9 cellular contexts compared by ENCODE assay signal in genomic region chr1:221740941-221741363, GRCh38. TPM values are rescaled to one million over a fixed set of nuclear protein-coding genes. Genes with fewer than 3 reads are reported as not detected.
A peak's percentile ranks its signal among the peaks of the same experiment; 100 is the strongest.
DNase-seq lines count a peak whose midpoint lies in the region; ATAC-seq and TF ChIP-seq lines count a peak whose summit lies in the region.
"Had no signal": no experiment of that assay in that cellular context is flagged by ENCODE, and none has a peak within 500 bp of the region (broad histone marks: within the 10 kb centered on the region; RNA-seq: fewer than 3 reads in every experiment).

No MANE protein-coding gene starts in this region.

- no peaks in the 10 kb centered on the region for H4K20me1 ChIP-seq in OCI-LY7 (ENCODE audit: insufficient read depth, low read length)

- H3K4me1 Mint-ChIP-seq in naive B cell = peaks cover 12 to 30% (median 21%) of the 10 kb centered on the region in 3 donors

- H3K36me3 Mint-ChIP-seq in naive B cell = peaks cover 12 to 17% of the 10 kb centered on the region in 2 donors

- H3K9me2 ChIP-seq in OCI-LY7 (ENCODE audit: insufficient read depth, low read length) = no peaks in the 10 kb centered on the region

- H3K4me3 Mint-ChIP-seq in naive B cell = no peak overlapping the region
- H3K4me3 Mint-ChIP-seq: T-helper 1 cell treated with Interleukin-12 subunit alpha and Interleukin-12 subunit beta and Interleukin-4 antibody, amounts not matched to agents 30 μg/mL and 1 μg/mL, for 36 hours had no signal

- H3K27ac Mint-ChIP-seq in naive B cell = no peak overlapping the region
- H3K27ac Mint-ChIP-seq: T-helper 1 cell treated with Interleukin-12 subunit alpha and Interleukin-12 subunit beta and Interleukin-4 antibody, amounts not matched to agents 30 μg/mL and 1 μg/mL, for 36 hours had no signal

- no peaks in the 10 kb centered on the region for H3K27me3 Mint-ChIP-seq in naive B cell

- peak overlapping the region; percentile 78; the same call in 1 of the 2 replicates for H2AFZ ChIP-seq in OCI-LY7 (ENCODE audit: low read length)

- peak; percentile 1 for DNase-seq in OCI-LY7 (ENCODE audit: low spot score)
- DNase-seq in choroid plexus epithelial cell (ENCODE audit: low read depth) = no peak
- peak; percentile 14 for DNase-seq in naive B cell
- no peak for DNase-seq in islet precursor cell
- DNase-seq in NCI-H510A (lab: John Stamatoyannopoulos, UW) = no peak
- DNase-seq in posterior vena cava (ENCODE audit: low spot score) = no peak

- no peaks in the 10 kb centered on the region for H3K9me3 Mint-ChIP-seq in naive B cell
- H3K9me3 Mint-ChIP-seq: T-helper 1 cell treated with Interleukin-12 subunit alpha and Interleukin-12 subunit beta and Interleukin-4 antibody, amounts not matched to agents 30 μg/mL and 1 μg/mL, for 36 hours had no signal

- H3K36me3 ChIP-seq in ES-I3 (ENCODE audit: insufficient read depth, low read length) (peaks cover 2% of the 10 kb centered on the region; the same call in 1 of the 2 replicates), OCI-LY7 (ENCODE audit: insufficient read depth, low read length) (no peaks in the 10 kb centered on the region)

- no peaks in the 10 kb centered on the region for H3K79me2 ChIP-seq in OCI-LY7 (ENCODE audit: insufficient read depth, low read depth, low read length)

- peak overlapping the region; percentile 87 for H3K9ac ChIP-seq in ES-I3 (ENCODE audit: low read depth, low read length)

- H3K4me3 ChIP-seq in OCI-LY7 (ENCODE audit: low read depth, low read length, poor library complexity, severe bottlenecking) (peak overlapping the region; percentile 71), choroid plexus epithelial cell (ENCODE audit: low read depth, low read length) (peak overlapping the region; percentile 87)

- TF ChIP-seq CTCF in OCI-LY7 (conservative IDR thresholded peaks at IDR 0.05; ENCODE audit: low read length) (no peak), choroid plexus epithelial cell (conservative IDR thresholded peaks at IDR 0.05; ENCODE audit: low read depth, low read length) (no peak)

- no TSS peak for BruUV-seq in OCI-LY7 (replicated peaks; lab: Mats Ljungman, UMichigan)

- H3K4me1 ChIP-seq in ES-I3 (ENCODE audit: insufficient read depth, low read length) (peaks cover 2% of the 10 kb centered on the region; the same call in 1 of the 2 replicates), OCI-LY7 (ENCODE audit: insufficient read depth, low read length, poor library complexity, severe bottlenecking) (peaks cover 17% of the 10 kb centered on the region)

- no peak overlapping the region for H3K27ac ChIP-seq in OCI-LY7 (ENCODE audit: low read depth, low read length, poor library complexity, severe bottlenecking)

- CTCF ChIA-PET in OCI-LY7 (lab: Charles Lee; ENCODE audit: unreplicated experiment) = no interaction called here

- ATAC-seq in naive B cell (ENCODE audit: low read depth in 2 of 2) (no peak), HG03439 (IDR thresholded peaks at IDR 0.05; ENCODE audit: unreplicated experiment) (no peak)

- peak overlapping the region; percentile 96 for H3K4me2 ChIP-seq in OCI-LY7 (ENCODE audit: low read length)

- intact Hi-C loops in OCI-LY7 (cut with micrococcal nuclease; ENCODE audit: unreplicated experiment) (loop anchor here (5.0 kb wide), 1 partner anchor 971 kb away; the partner anchor contains the start of genes AIDA and BROX), posterior vena cava (cut with DNase I) (no loop called here)

- POLR2A ChIA-PET in OCI-LY7 (lab: Charles Lee) = interaction anchor here (0.6 to 1.6 kb wide), 5 partner anchors 9 to 1059 kb away, joined by 3 to 5 read pairs (median 4); no protein-coding TSS in a partner anchor

- H3K9me3 ChIP-seq in ES-I3 (ENCODE audit: control insufficient read depth, insufficient read depth, low read length) (no peaks in the 10 kb centered on the region), OCI-LY7 (ENCODE audit: low read length) (no peaks in the 10 kb centered on the region)

RNA-seq across cellular contexts. Expression of gene DUSP10, which starts 0.9 kb away (rescaled TPM):
- 2.0 and 4.4 TPM in 2 replicates for total RNA-seq in OCI-LY7 (2014; rRNA removed; shearing (Covaris generic))
- 2.6 and 3.7 TPM in 2 replicates for total RNA-seq in OCI-LY7 (2022)
- 10 to 100 TPM in 3 of 6 donors, 1 to 10 TPM in 3; 2.7 to 23.1 (median 10.0) TPM for polyA plus RNA-seq in naive B cell (ENCODE audit: low read depth in 6 of 6)
- 1 to 10 TPM; 4.7 to 8.0 TPM for total RNA-seq in posterior vena cava

Comparison
In these comparisons a context has a peak if more than half of its experiments do, and no peak if none do; other contexts are left out.
1. DNase-seq: peak in OCI-LY7 (single experiment) and naive B cell (single experiment); none in choroid plexus epithelial cell (single experiment), islet precursor cell (single experiment), NCI-H510A (single experiment) and posterior vena cava (single experiment).